Comparison of ENCODE assay signal across 27 cellular contexts in genomic region chr6:149436647-149437046, GRCh38. TPM values are rescaled to one million over a fixed set of nuclear protein-coding genes. Genes with fewer than 3 reads are reported as not detected.
"Had no signal": no experiment of that assay in that cellular context is flagged by ENCODE, and none has a peak within 500 bp of the region (broad histone marks: within the 10 kb centered on the region; RNA-seq: fewer than 3 reads in every experiment).

No MANE protein-coding gene starts in this region.

- DNase-seq: colonic mucosa; cortex of kidney; effector CD8-positive, alpha-beta T cell; effector memory CD8-positive, alpha-beta T cell; endodermal cell; erythroblast; esophagus squamous epithelium; foreskin fibroblast; foreskin melanocyte; gastrocnemius medialis; glutamatergic neuron; heart right ventricle; hippocampal formation; left cardiac atrium; left lung; left ventricle myocardium superior; lower lobe of right lung; mesenchymal stem cell; mucosa of descending colon had no signal

- H3K9me3 ChIP-seq: colonic mucosa, esophagus squamous epithelium, gastrocnemius medialis, heart right ventricle, left lung, lower lobe of right lung, mucosa of descending colon had no signal

- H3K36me3 ChIP-seq: colonic mucosa, esophagus squamous epithelium, gastrocnemius medialis, heart right ventricle, left lung, lower lobe of right lung had no signal

- ATAC-seq: effector memory CD8-positive, alpha-beta T cell; esophagus mucosa; gastrocnemius medialis; left cardiac atrium; left lung; left ventricle myocardium superior; mucosa of descending colon had no signal

- H3K27ac ChIP-seq: colonic mucosa, epithelial cell of prostate, esophagus squamous epithelium, gastrocnemius medialis, heart right ventricle, left lung, lower lobe of right lung had no signal

- H3K27me3 ChIP-seq: colonic mucosa, gastrocnemius medialis, left lung had no signal

- FAIRE-seq: endometrium, islet of Langerhans, keratinocyte had no signal

- H3K4me3 ChIP-seq: colonic mucosa, esophagus squamous epithelium, gastrocnemius medialis, heart right ventricle, left lung, lower lobe of right lung, mucosa of descending colon had no signal

- H3K4me1 ChIP-seq: colonic mucosa had no signal

RNA-seq across cellular contexts. Expression of gene SUMO4, which starts 36.6 kb away (rescaled TPM):
- total RNA-seq: kidney epithelial cell had no signal

RNA-seq across cellular contexts. Expression of gene ZC3H12D, which starts 48.2 kb away (rescaled TPM):
- total RNA-seq: glomerular endothelial cell, kidney epithelial cell, lung microvascular endothelial cell had no signal
